8 cellular contexts compared by ENCODE assay signal in genomic region chr3:58217209-58217811, GRCh38. TPM values are rescaled to one million over a fixed set of nuclear protein-coding genes. Genes with fewer than 3 reads are reported as not detected.
DNase-seq lines count a peak whose midpoint lies in the region; ATAC-seq and TF ChIP-seq lines count a peak whose summit lies in the region.

No MANE protein-coding gene starts in this region.

- H3K36me3 ChIP-seq in SK-N-SH (replicated peaks in 1 of 2; ENCODE audit: control insufficient read depth in 1 of 2, insufficient read depth in 2 of 2, low read length in 1 of 2), result no peaks in the 10 kb centered on the region

- WGBS in SK-N-SH (ENCODE audit: low lambda C conversion rate), result 24% methylated on average over 15 of the region's 15 CpGs

- peaks cover 12% of the 10 kb centered on the region; the same call in 1 of the 2 replicates for H3K27me3 ChIP-seq in SK-N-SH (ENCODE audit: insufficient read depth)

- H3K4me3 ChIP-seq in SK-N-SH (ENCODE audit: low read depth in 2 of 2, low read length in 1 of 2), result peak overlapping the region; percentile 6 to 34; a peak in 2 of 4 replicates

- intact Hi-C loops in Right ventricle myocardium superior (cut with DNase I), result no loop called here
- intact Hi-C loops in posterior vena cava (cut with DNase I), result no loop called here

- no peak overlapping the region for H3K27ac Mint-ChIP-seq in activated naive CD8-positive, alpha-beta T cell treated with anti-CD3 and anti-CD28 coated beads for 36 hours

- peak overlapping the region; percentile 38; the same call in 1 of the 2 replicates for H2AFZ ChIP-seq in SK-N-SH (ENCODE audit: low read depth)

- peaks cover 31% of the 10 kb centered on the region for H3K4me1 Mint-ChIP-seq in activated naive CD8-positive, alpha-beta T cell treated with anti-CD3 and anti-CD28 coated beads for 36 hours

- CTCF ChIA-PET in SK-N-SH (lab: Yijun Ruan, JAX), result interaction anchor here (0.6 to 4.7 kb wide), 37 partner anchors 9 to 247 kb away, joined by 3 to 65 read pairs (median 6); partner anchors contain the start of genes ABHD6 and FLNB

- H3K9ac ChIP-seq in SK-N-SH, result no peak overlapping the region

- H3K36me3 Mint-ChIP-seq in activated naive CD8-positive, alpha-beta T cell treated with anti-CD3 and anti-CD28 coated beads for 36 hours, result no peaks in the 10 kb centered on the region

- H3K4me1 ChIP-seq in SK-N-SH (ENCODE audit: control insufficient read depth in 1 of 2, insufficient read depth in 2 of 2, low read depth in 1 of 2, low read length in 1 of 2), result peaks cover 0 to 5% of the 10 kb centered on the region in 2 experiments; a peak in 1 of 4 replicates

- H3K79me2 ChIP-seq in SK-N-SH (ENCODE audit: insufficient read depth), result no peaks in the 10 kb centered on the region

- H4K20me1 ChIP-seq in SK-N-SH (ENCODE audit: insufficient read depth), result no peaks in the 10 kb centered on the region

- no peaks in the 10 kb centered on the region for H3K9me3 Mint-ChIP-seq in activated naive CD8-positive, alpha-beta T cell treated with anti-CD3 and anti-CD28 coated beads for 36 hours

- no peak for TF ChIP-seq EP300 in SK-N-SH (IDR thresholded peaks at IDR 0.05; ENCODE audit: borderline replicate concordance in 1 of 2, low read depth in 1 of 2, low read length in 1 of 2)

- TF ChIP-seq CTCF in SK-N-SH (IDR thresholded peaks at IDR 0.05), result peak; percentile 82

- H3K9me2 ChIP-seq in SK-N-SH, result no peaks in the 10 kb centered on the region

- peak; percentile 68 for TF ChIP-seq RAD21 in SK-N-SH (IDR thresholded peaks at IDR 0.05; ENCODE audit: low read length)

- no peaks in the 10 kb centered on the region for H3F3A ChIP-seq in SK-N-SH (replicated peaks; ENCODE audit: insufficient read depth)

- H3K27ac ChIP-seq in SK-N-SH (ENCODE audit: low read depth in 2 of 2, low read length in 1 of 2), result no peak overlapping the region; a peak in 1 of 4 replicates

- H3K4me3 Mint-ChIP-seq in activated naive CD8-positive, alpha-beta T cell treated with anti-CD3 and anti-CD28 coated beads for 36 hours, result no peak overlapping the region

- H3K27me3 Mint-ChIP-seq in activated naive CD8-positive, alpha-beta T cell treated with anti-CD3 and anti-CD28 coated beads for 36 hours, result no peaks in the 10 kb centered on the region

- ATAC-seq in GM18858 (IDR thresholded peaks at IDR 0.05; ENCODE audit: unreplicated experiment) (peak; percentile 22), Right ventricle myocardium superior (ENCODE audit: poor library complexity) (peak; percentile 97)

- DNase-seq in AG20443 (ENCODE audit: low spot score), result peak; percentile 81
- peak; percentile 19 for DNase-seq in HuH-7.5 (ENCODE audit: low spot score)
- DNase-seq in SK-N-SH, result peak; percentile 72
- DNase-seq in activated naive CD8-positive, alpha-beta T cell treated with anti-CD3 and anti-CD28 coated beads for 36 hours, result peak; percentile 64
- DNase-seq in Right ventricle myocardium superior, result peak; percentile 79
- peak; percentile 88 for DNase-seq in posterior vena cava (ENCODE audit: low spot score)
- no peak for DNase-seq in NCI-H446 treated with DMSO at 0.1 percent for 48 hours (lab: John Stamatoyannopoulos, UW)

- POLR2A ChIA-PET in SK-N-SH (lab: Yijun Ruan, JAX), result interaction anchor here (1.2 kb wide), 1 partner anchor 89 kb away, joined by 3 read pairs; the partner anchor contains the start of genes HTD2 and RPP14

- no peaks in the 10 kb centered on the region for H3K9me3 ChIP-seq in SK-N-SH

- peak overlapping the region; percentile 17; the same call in 1 of the 2 replicates for H3K4me2 ChIP-seq in SK-N-SH

TF ChIP-seq in SK-N-SH, 30 proteins besides CTCF, POLR2A, EP300 and RAD21:
- no peak for TF ChIP-seq TCF12 (IDR thresholded peaks at IDR 0.05)
- TF ChIP-seq MEF2A (IDR thresholded peaks at IDR 0.05; ENCODE audit: borderline replicate concordance, low read depth), result no peak
- TF ChIP-seq SMC3 (IDR thresholded peaks at IDR 0.05; ENCODE audit: low read depth, low read length), result peak; percentile 79
- TF ChIP-seq MXI1 (IDR thresholded peaks at IDR 0.05; ENCODE audit: low read depth, low read length), result peak; percentile 93
- TF ChIP-seq, protein P1, sequence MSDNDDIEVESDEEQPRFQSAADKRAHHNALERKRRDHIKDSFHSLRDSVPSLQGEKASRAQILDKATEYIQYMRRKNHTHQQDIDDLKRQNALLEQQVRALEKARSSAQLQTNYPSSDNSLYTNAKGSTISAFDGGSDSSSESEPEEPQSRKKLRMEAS (IDR thresholded peaks at IDR 0.05; ENCODE audit: low read depth), result peak; percentile 68; the same call in 1 of the 2 replicates

RNA-seq across cellular contexts. Expression of gene DNASE1L3, which starts 6.5 kb away (rescaled TPM):
- polyA plus RNA-seq in SK-N-SH (2012; rRNA removed), result not detected in 2 replicates
- polyA plus RNA-seq in SK-N-SH (2012; cell fraction: cytosol; rRNA removed), result not detected in 2 replicates
- not detected in 2 replicates for polyA plus RNA-seq in SK-N-SH (2012; cell fraction: nucleus; rRNA removed)
- not detected for total RNA-seq in activated naive CD8-positive, alpha-beta T cell treated with anti-CD3 and anti-CD28 coated beads for 36 hours
- 3.7 TPM for total RNA-seq in Right ventricle myocardium superior
- 1 to 10 TPM; 7.5 to 9.3 TPM for total RNA-seq in posterior vena cava

RNA-seq across cellular contexts. Expression of gene ABHD6, which starts 20.3 kb away (rescaled TPM):
- 10.7 and 14.8 TPM in 2 replicates for polyA plus RNA-seq in SK-N-SH (2012; rRNA removed)
- polyA plus RNA-seq in SK-N-SH (2012; cell fraction: cytosol; rRNA removed), result 10.0 and 11.4 TPM in 2 replicates
- polyA plus RNA-seq in SK-N-SH (2012; cell fraction: nucleus; rRNA removed), result 9.6 and 11.9 TPM in 2 replicates
- 1 to 10 TPM; 6.0 to 6.4 TPM for total RNA-seq in activated naive CD8-positive, alpha-beta T cell treated with anti-CD3 and anti-CD28 coated beads for 36 hours
- total RNA-seq in Right ventricle myocardium superior, result 8.3 TPM
- total RNA-seq in posterior vena cava, result 1 to 10 TPM; 6.6 to 7.6 TPM
